In the genomic region with DNA sequence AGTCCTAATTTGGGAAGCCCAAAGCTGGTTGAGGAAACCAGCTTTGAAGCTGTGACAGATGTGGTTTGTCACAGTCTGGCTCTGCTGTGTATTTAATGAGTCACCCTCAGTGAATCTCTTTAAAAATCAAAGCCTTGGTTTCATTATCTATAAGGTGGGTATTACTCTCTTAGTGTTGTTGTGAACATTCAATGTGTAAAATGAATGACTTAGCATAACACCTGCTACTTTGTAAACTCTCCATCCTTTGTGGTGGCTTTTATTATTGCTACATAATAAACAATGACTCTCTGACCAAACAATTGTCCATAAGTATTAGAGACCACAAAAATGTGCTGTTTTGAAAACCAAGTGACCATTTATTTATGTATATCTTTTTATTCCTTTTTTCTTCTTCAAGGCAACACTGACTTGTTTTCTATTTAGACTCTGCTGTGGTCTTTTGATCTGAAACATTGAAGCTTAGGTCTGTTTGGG, we compare ENCODE assay signal across 9 cellular contexts. TPM values are rescaled to one million over a fixed set of nuclear protein-coding genes. Genes with fewer than 3 reads are reported as not detected.
DNase-seq lines count a peak whose midpoint lies in the region; ATAC-seq, FAIRE-seq and TF ChIP-seq lines count a peak whose summit lies in the region.
"Had no signal": no experiment of that assay in that cellular context is flagged by ENCODE, and none has a peak within 500 bp of the region (broad histone marks: within the 10 kb centered on the region; RNA-seq: fewer than 3 reads in every experiment).

No MANE protein-coding gene starts in this region.

- no peak overlapping the region for H3K4me2 ChIP-seq in K562 (ENCODE audit: insufficient read depth, low read length)

- no peaks in the 10 kb centered on the region for H3K79me2 ChIP-seq in K562 (ENCODE audit: control insufficient read depth, insufficient read depth, low read length)

- H3K4me3 Mint-ChIP-seq in stimulated activated naive CD8-positive, alpha-beta T cell treated with anti-CD3 and anti-CD28 coated beads, Interleukin-15, amount 100 ng/mL, for 72 hours, result no peak overlapping the region
- H3K4me3 Mint-ChIP-seq in endodermal cell, result no peak overlapping the region
- H3K4me3 Mint-ChIP-seq: T-helper 1 cell treated with Interleukin-12 subunit alpha and Interleukin-12 subunit beta and Interleukin-4 antibody, amounts not matched to agents 30 μg/mL and 1 μg/mL, for 36 hours had no signal

- no peak for TF ChIP-seq EP300 in K562 (IDR thresholded peaks at IDR 0.05; ENCODE audit: low read length)

- peaks cover 12% of the 10 kb centered on the region for H3K36me3 Mint-ChIP-seq in endodermal cell (ENCODE audit: low read depth)

- no peaks in the 10 kb centered on the region for H3K9me1 ChIP-seq in K562 (ENCODE audit: control insufficient read depth, insufficient read depth, low read length)

- DNase-seq in activated gamma-delta T cell treated with Interleukin-2 at 50 U/mL for 16 hours (peak; percentile 14), activated gamma-delta T cell (lab: John Stamatoyannopoulos, UW) (no peak), K562 (ENCODE audit: extremely low read depth in 1 of 4, low spot score in 3 of 4) (no peak), nucleus accumbens (lab: John Stamatoyannopoulos, UW) (no peak), endodermal cell (no peak), NCI-H1048 (lab: John Stamatoyannopoulos, UW) (no peak)
- DNase-seq in stimulated activated naive CD8-positive, alpha-beta T cell treated with anti-CD3 and anti-CD28 coated beads, Interleukin-15, amount 100 ng/mL, for 72 hours, result no peak

- CTCF ChIA-PET in K562 (lab: Yijun Ruan, JAX; ENCODE audit: low intra/inter-chr PET ratio), result no interaction called here

- H3K27me3 Mint-ChIP-seq in stimulated activated naive CD8-positive, alpha-beta T cell treated with anti-CD3 and anti-CD28 coated beads, Interleukin-15, amount 100 ng/mL, for 72 hours, result no peaks in the 10 kb centered on the region
- no peaks in the 10 kb centered on the region for H3K27me3 Mint-ChIP-seq in endodermal cell (ENCODE audit: insufficient read depth)

- no peak overlapping the region for H3K27ac Mint-ChIP-seq in stimulated activated naive CD8-positive, alpha-beta T cell treated with anti-CD3 and anti-CD28 coated beads, Interleukin-15, amount 100 ng/mL, for 72 hours
- H3K27ac Mint-ChIP-seq in endodermal cell, result no peak overlapping the region
- H3K27ac Mint-ChIP-seq: T-helper 1 cell treated with Interleukin-12 subunit alpha and Interleukin-12 subunit beta and Interleukin-4 antibody, amounts not matched to agents 30 μg/mL and 1 μg/mL, for 36 hours had no signal

- in situ Hi-C loops in K562 (cut with MboI), result no loop called here

- no peaks in the 10 kb centered on the region for H4K20me1 ChIP-seq in K562 (replicated peaks; ENCODE audit: control insufficient read depth, insufficient read depth, low read length)

- no peak for TF ChIP-seq RAD21 in K562 (CRISPR knock-in tag; conservative IDR thresholded peaks at IDR 0.05 in 1 of 2, IDR thresholded peaks at IDR 0.05 in 1 of 2)

- no TSS peak for BruUV-seq in K562 (replicated peaks; lab: Mats Ljungman, UMichigan)

- ATAC-seq in HG03565 (IDR thresholded peaks at IDR 0.05; ENCODE audit: unreplicated experiment), result peak; percentile 82
- no peak for ATAC-seq in K562
- ATAC-seq in stimulated activated naive CD8-positive, alpha-beta T cell treated with anti-CD3 and anti-CD28 coated beads, Interleukin-15, amount 100 ng/mL, for 72 hours, result peak; percentile 96

- H3K27me3 ChIP-seq in K562 (ENCODE audit: control insufficient read depth in 2 of 2, insufficient read depth in 2 of 2, low read length in 2 of 2), result no peaks in the 10 kb centered on the region
- no peaks in the 10 kb centered on the region for H3K27me3 ChIP-seq in endodermal cell (ENCODE audit: control insufficient read depth, insufficient read depth, low read length, poor library complexity, severe bottlenecking)

- H3K4me1 ChIP-seq in K562 (replicated peaks in 1 of 2; ENCODE audit: control insufficient read depth in 2 of 2, insufficient read depth in 2 of 2, low read length in 2 of 2), result no peaks in the 10 kb centered on the region
- no peaks in the 10 kb centered on the region for H3K4me1 ChIP-seq in endodermal cell (ENCODE audit: control insufficient read depth, insufficient read depth, low read length)

- H3K4me1 Mint-ChIP-seq in stimulated activated naive CD8-positive, alpha-beta T cell treated with anti-CD3 and anti-CD28 coated beads, Interleukin-15, amount 100 ng/mL, for 72 hours, result peaks cover 51% of the 10 kb centered on the region
- H3K4me1 Mint-ChIP-seq in endodermal cell, result peaks cover 2% of the 10 kb centered on the region

- TF ChIP-seq POLR2A in K562 (conservative IDR thresholded peaks at IDR 0.05), result no peak

- H2AFZ ChIP-seq in K562 (ENCODE audit: low read depth, low read length), result no peak overlapping the region

- H3K27ac ChIP-seq in K562 (ENCODE audit: extremely low read depth, low read depth, low read length) (no peak overlapping the region), endodermal cell (ENCODE audit: low read depth, low read length) (no peak overlapping the region)

- H3K36me3 ChIP-seq in K562 (ENCODE audit: control insufficient read depth, insufficient read depth, low read length) (no peaks in the 10 kb centered on the region), endodermal cell (ENCODE audit: control insufficient read depth, insufficient read depth, low read length) (no peaks in the 10 kb centered on the region)

- FAIRE-seq in K562 (lab: Jason Lieb, UNC), result no peak

- H3K9me3 ChIP-seq in K562 (replicated peaks; ENCODE audit: control insufficient read depth, insufficient read depth, low read depth, low read length), result no peaks in the 10 kb centered on the region
- H3K9me3 ChIP-seq in endodermal cell (ENCODE audit: control insufficient read depth, low read length), result peaks cover 20% of the 10 kb centered on the region

- POLR2A ChIA-PET in K562 (lab: Yijun Ruan, JAX), result no interaction called here

- no peak overlapping the region for H3K9ac ChIP-seq in K562 (ENCODE audit: insufficient read depth in 1 of 2, low read depth in 2 of 2, low read length in 2 of 2)
- H3K9ac ChIP-seq in endodermal cell (ENCODE audit: extremely low read depth, low read length, poor library complexity, severe bottlenecking), result no peak overlapping the region

- H3K4me3 ChIP-seq in K562, result no peak overlapping the region
- no peak overlapping the region for H3K4me3 ChIP-seq in endodermal cell (ENCODE audit: low read length)

- TF ChIP-seq CTCF in K562 (IDR thresholded peaks at IDR 0.05 in 2 of 3, conservative IDR thresholded peaks at IDR 0.05 in 1 of 3; ENCODE audit: insufficient read depth in 2 of 3, low read depth in 1 of 3, low read length in 3 of 3), result no peak
- TF ChIP-seq CTCF in endodermal cell (conservative IDR thresholded peaks at IDR 0.05), result no peak

- intact Hi-C loops in K562 (cut with micrococcal nuclease), result no loop called here

- peaks cover 15% of the 10 kb centered on the region in 2 donors for H3K9me3 Mint-ChIP-seq in stimulated activated naive CD8-positive, alpha-beta T cell treated with anti-CD3 and anti-CD28 coated beads, Interleukin-15, amount 100 ng/mL, for 72 hours
- peaks cover 26% of the 10 kb centered on the region for H3K9me3 Mint-ChIP-seq in endodermal cell

TF ChIP-seq in K562, 482 proteins besides CTCF, POLR2A, EP300 and RAD21:
- TF ChIP-seq HMGN3 (IDR thresholded peaks at IDR 0.05; ENCODE audit: borderline replicate concordance, extremely low read depth, insufficient read length, low read depth, low read length) (no peak), FOSL1 (tag; conservative IDR thresholded peaks at IDR 0.05) (peak; percentile 46), ZNF165 (CRISPR knock-in tag; IDR thresholded peaks at IDR 0.05; ENCODE audit: borderline replicate concordance) (no peak), OTX1 (CRISPR knock-in tag; IDR thresholded peaks at IDR 0.05) (no peak), PPARD (CRISPR knock-in tag; IDR thresholded peaks at IDR 0.05) (no peak), JUND (IDR thresholded peaks at IDR 0.05; ENCODE audit: borderline replicate concordance, low read depth, low read length) (no peak), JUND (tag; IDR thresholded peaks at IDR 0.05; ENCODE audit: borderline replicate concordance, low read depth, low read length) (peak; percentile 37; the same call in 1 of the 3 replicates), FOXA3 (CRISPR knock-in tag; conservative IDR thresholded peaks at IDR 0.05 in 1 of 2, IDR thresholded peaks at IDR 0.05 in 1 of 2) (peak in 1 of 2 experiments; percentile 86; a peak in 2 of 4 replicates)

RNA-seq across cellular contexts. Expression of gene PLCB1, which starts 24.6 kb away (rescaled TPM):
- 5.3 and 13.6 TPM in 2 replicates for total RNA-seq in K562 (2011; cell fraction: chromatin; rRNA removed; ENCODE audit: low replicate concordance)
- 3.7 and 4.1 TPM in 2 replicates for total RNA-seq in K562 (2011; cell fraction: nucleolus; rRNA removed)
- 7.5 and 14.6 TPM in 2 replicates for total RNA-seq in K562 (2011; cell fraction: nucleoplasm; rRNA removed)
- total RNA-seq in K562 (2014; rRNA removed), result 0.98 and 2.2 TPM in 2 replicates
- total RNA-seq in K562 (2014; rRNA removed; fragmentation: Illumina TruSeq; extraction: Trizol), result 1.7 and 2.4 TPM in 2 replicates
- 2.1 and 3.1 TPM in 2 replicates for total RNA-seq in K562 (2015; rRNA removed; fragmentation: Illumina TruSeq; extraction: Trizol)
- total RNA-seq in K562 (2021), result 1.1 and 1.2 TPM in 2 replicates
- polyA plus RNA-seq in K562 (2011; rRNA removed), result 0.85 and 1.5 TPM in 2 replicates
- polyA plus RNA-seq in K562 (2011; cell fraction: cytosol; rRNA removed), result 0.24 and 0.31 TPM in 2 replicates
- 1.3 and 1.7 TPM in 2 replicates for polyA plus RNA-seq in K562 (2011; cell fraction: nucleus; rRNA removed)
- polyA plus RNA-seq in K562 (2012), result 1.1 and 2.5 TPM in 2 replicates
- 0.66 and 0.80 TPM in 2 replicates for polyA plus RNA-seq in K562 (2014; fragmentation: Illumina TruSeq; extraction: Trizol)
- under 1 TPM; 0.34 to 0.74 TPM for polyA plus RNA-seq in K562 (2014; fragmentation: Nextera tagmentation; extraction: Ambion mirVana)
- 1.1 and 1.3 TPM in 2 replicates for polyA plus RNA-seq in K562 (2014; rRNA removed)
- 3.8 and 4.5 TPM in 2 replicates for polyA minus RNA-seq in K562 (2011; rRNA and poly(A)+ RNA removed)
- polyA minus RNA-seq in K562 (2011; cell fraction: cytosol; rRNA and poly(A)+ RNA removed), result 0.29 and 0.82 TPM in 2 replicates
- 7.4 TPM in 2 replicates for polyA minus RNA-seq in K562 (2011; cell fraction: nucleus; rRNA and poly(A)+ RNA removed)
- total RNA-seq in endodermal cell, result 10 to 100 TPM; 15.3 to 16.5 TPM
- polyA plus RNA-seq in endodermal cell (2013, experiment 1 of 2), result 13.1 TPM
- 12.5 TPM for polyA plus RNA-seq in endodermal cell (2013, experiment 2 of 2)
